In genomic region chr14:23551266-23552028, GRCh38 we compare ENCODE assay signal across 1 cellular context.
TF ChIP-seq lines count a peak whose summit lies in the region.

Gene ZFHX2, minus strand, starts transcription at chr14:23551765. Its CDS starts 16,440 bp downstream, at chr14:23535325.

TF ChIP-seq in HepG2, 621 proteins besides CTCF, POLR2A, EP300 and RAD21 (continued from another document and continues in another):
- TF ChIP-seq HIC2 (CRISPR knock-in tag; IDR thresholded peaks at IDR 0.05; ENCODE audit: low read depth) (no peak), TRAFD1 (CRISPR knock-in tag; IDR thresholded peaks at IDR 0.05; ENCODE audit: borderline replicate concordance) (peak; percentile 59; the same call in 1 of the 2 replicates), ZNF230 (CRISPR knock-in tag; IDR thresholded peaks at IDR 0.05) (no peak; the same call in none of the 2 replicates), USF2 (IDR thresholded peaks at IDR 0.05; ENCODE audit: low read depth, low read length) (no peak), USF2 (CRISPR knock-in tag; IDR thresholded peaks at IDR 0.05; ENCODE audit: borderline replicate concordance) (peak; percentile 19; the same call in 1 of the 2 replicates), MTF1 (CRISPR knock-in tag; IDR thresholded peaks at IDR 0.05) (0 out of 2 replicates have a peak, but pooled peaks have one; percentile 45), JUN (CRISPR knock-in tag; IDR thresholded peaks at IDR 0.05) (0 out of 2 replicates have a peak, but pooled peaks have one; percentile 9), ZNF282 (IDR thresholded peaks at IDR 0.05; ENCODE audit: partially characterized antibody) (no peak), ZNF281 (CRISPR knock-in tag; IDR thresholded peaks at IDR 0.05; ENCODE audit: borderline replicate concordance) (peak; percentile 65), ZNF326 (CRISPR knock-in tag; IDR thresholded peaks at IDR 0.05; ENCODE audit: borderline replicate concordance) (0 out of 2 replicates have a peak, but pooled peaks have one; percentile 76), ZSCAN21 (CRISPR knock-in tag; IDR thresholded peaks at IDR 0.05; ENCODE audit: borderline replicate concordance) (no peak; the same call in 1 of the 2 replicates), ZFP91 (CRISPR knock-in tag; IDR thresholded peaks at IDR 0.05; ENCODE audit: borderline replicate concordance) (peak; percentile 92; the same call in 1 of the 2 replicates), CSRNP2 (CRISPR knock-in tag; conservative IDR thresholded peaks at IDR 0.05; ENCODE audit: low read depth) (no peak), SOX5 (CRISPR knock-in tag; IDR thresholded peaks at IDR 0.05; ENCODE audit: borderline replicate concordance) (peak; percentile 35; the same call in 1 of the 2 replicates), BHLHE40 (IDR thresholded peaks at IDR 0.05; ENCODE audit: low read length) (0 out of 2 replicates have a peak, but pooled peaks have one; percentile 36), TMF1 (CRISPR knock-in tag; IDR thresholded peaks at IDR 0.05; ENCODE audit: low read depth) (0 out of 2 replicates have a peak, but pooled peaks have one; percentile 24), ZNF280B (CRISPR knock-in tag; IDR thresholded peaks at IDR 0.05; ENCODE audit: borderline replicate concordance) (no peak; the same call in none of the 2 replicates), ZSCAN29 (CRISPR knock-in tag; conservative IDR thresholded peaks at IDR 0.05) (peak; percentile 13; the same call in 1 of the 2 replicates), ZNF205 (CRISPR knock-in tag; IDR thresholded peaks at IDR 0.05) (0 out of 2 replicates have a peak, but pooled peaks have one; percentile 60), SIX4 (CRISPR knock-in tag; IDR thresholded peaks at IDR 0.05) (no peak; the same call in none of the 2 replicates), ZBTB38 (CRISPR knock-in tag; IDR thresholded peaks at IDR 0.05) (peak; percentile 89), KMT2B (CRISPR knock-in tag; IDR thresholded peaks at IDR 0.05) (peak; percentile 28; the same call in 1 of the 2 replicates), PHF5A (CRISPR knock-in tag; IDR thresholded peaks at IDR 0.05; ENCODE audit: low read depth, unreplicated experiment) (no peak), GATAD2A (CRISPR knock-in tag; IDR thresholded peaks at IDR 0.05) (peak; percentile 51), ZHX2 (IDR thresholded peaks at IDR 0.05; ENCODE audit: low read depth) (peak; percentile 62; the same call in 1 of the 2 replicates), ZHX2 (CRISPR knock-in tag; IDR thresholded peaks at IDR 0.05; ENCODE audit: borderline replicate concordance) (no peak), TGIF2 (CRISPR knock-in tag; IDR thresholded peaks at IDR 0.05) (no peak)
